8 cellular contexts compared by ENCODE assay signal in the genomic region with DNA sequence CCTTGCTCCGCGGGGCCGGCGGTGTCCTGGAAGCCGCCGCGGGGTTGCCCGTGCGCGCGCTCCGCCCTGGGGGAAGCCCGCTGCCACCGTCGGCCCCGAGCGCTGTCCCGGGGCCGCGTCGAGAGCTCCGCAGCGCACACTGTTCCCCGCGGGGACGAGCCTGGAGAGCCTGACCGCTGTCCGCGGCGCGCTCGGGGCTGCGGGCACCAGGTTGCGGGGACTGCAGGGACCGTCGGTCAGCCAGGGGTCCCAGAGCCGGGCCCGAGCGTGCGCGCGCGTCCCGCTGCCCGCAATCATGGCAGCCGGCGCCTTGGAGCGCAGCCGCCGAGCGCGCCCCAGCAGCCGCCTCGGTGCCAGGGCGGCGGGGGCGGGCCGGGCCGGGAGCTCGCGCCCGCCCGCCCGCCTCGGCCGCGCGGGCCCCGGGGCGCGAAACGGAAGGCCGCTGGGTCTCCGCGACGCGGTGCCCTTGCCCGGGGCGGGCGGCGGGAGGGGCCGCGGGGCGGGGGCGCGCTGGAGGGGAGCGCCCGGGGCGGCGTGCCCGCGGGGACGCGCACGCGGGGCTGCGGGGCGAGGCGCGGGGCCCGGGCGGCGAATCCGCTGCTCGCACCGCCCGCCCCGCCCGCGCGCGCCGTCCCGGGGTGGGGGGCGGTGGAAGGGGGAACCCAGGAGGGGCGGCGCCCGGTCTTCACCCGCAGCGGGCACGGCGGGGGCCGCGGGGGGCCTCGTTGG.
DNase-seq lines count a peak whose midpoint lies in the region.

No MANE protein-coding gene starts in this region.

- H3K27ac ChIP-seq in epithelial cell of prostate (peak overlapping the region; percentile 99), substantia nigra (ENCODE audit: low read depth, low read length, poor library complexity, severe bottlenecking) (peak overlapping the region; percentile 99)

- DNase-seq in NCI-H510A (lab: John Stamatoyannopoulos, UW), result peak; percentile 49
- DNase-seq in NCI-H510A treated with DMSO at 0.1 percent for 48 hours (lab: John Stamatoyannopoulos, UW), result no peak
- peak; percentile 72 for DNase-seq in LoVo (ENCODE audit: low spot score)
- peak; percentile 47 for DNase-seq in activated CD4-positive, alpha-beta T cell treated with anti-CD3 and anti-CD28 coated beads, Interleukin-2, amount 50 U/mL, for 1 hour
- DNase-seq in epithelial cell of prostate (ENCODE audit: low read depth, low spot score), result no peak
- peak; percentile 71 for DNase-seq in middle frontal gyrus (ENCODE audit: extremely low spot score, low spot score)
- peak in 28 of 49 donors; percentile 74 to 94 (median 88) for DNase-seq in substantia nigra (lab: John Stamatoyannopoulos, UW)
- DNase-seq in NCI-H446 treated with DMSO at 0.1 percent for 48 hours (lab: John Stamatoyannopoulos, UW), result no peak

Comparison
In these comparisons a context has a peak if more than half of its experiments do, and no peak if none do; other contexts are left out.
1. DNase-seq: peak in NCI-H510A (single experiment), LoVo (single experiment), activated CD4-positive, alpha-beta T cell treated with anti-CD3 and anti-CD28 coated beads, Interleukin-2, amount 50 U/mL, for 1 hour (single experiment), middle frontal gyrus (single experiment) and substantia nigra (28 of 49); none in NCI-H510A treated with DMSO at 0.1 percent for 48 hours (single experiment), epithelial cell of prostate (single experiment) and NCI-H446 treated with DMSO at 0.1 percent for 48 hours (single experiment).